ENCODE assay signal across 2 cellular contexts in the genomic region with DNA sequence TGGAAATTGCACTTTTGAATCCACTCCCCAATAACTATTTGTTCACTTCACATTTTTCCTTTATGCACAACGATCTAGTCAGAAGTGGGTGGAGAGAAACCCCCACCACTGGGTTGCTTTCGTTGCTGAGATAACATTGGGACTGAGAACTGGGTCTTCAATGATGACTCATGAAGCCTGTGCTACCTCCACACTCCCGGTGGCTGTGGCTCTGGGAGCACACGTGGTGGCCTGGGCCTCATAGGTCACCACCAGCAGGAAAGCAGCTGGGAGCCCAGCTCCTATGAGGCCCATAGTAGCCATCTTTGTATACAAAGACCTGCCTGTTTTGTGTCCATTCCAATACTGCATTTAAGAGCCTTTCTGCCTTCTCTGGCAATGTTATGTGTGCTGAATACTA.
TF ChIP-seq lines count a peak whose summit lies in the region.

No MANE protein-coding gene starts in this region.

TF ChIP-seq in HEK293, 187 proteins besides CTCF, POLR2A, EP300 and RAD21 (continued from another document):
- TF ChIP-seq, protein P1, sequence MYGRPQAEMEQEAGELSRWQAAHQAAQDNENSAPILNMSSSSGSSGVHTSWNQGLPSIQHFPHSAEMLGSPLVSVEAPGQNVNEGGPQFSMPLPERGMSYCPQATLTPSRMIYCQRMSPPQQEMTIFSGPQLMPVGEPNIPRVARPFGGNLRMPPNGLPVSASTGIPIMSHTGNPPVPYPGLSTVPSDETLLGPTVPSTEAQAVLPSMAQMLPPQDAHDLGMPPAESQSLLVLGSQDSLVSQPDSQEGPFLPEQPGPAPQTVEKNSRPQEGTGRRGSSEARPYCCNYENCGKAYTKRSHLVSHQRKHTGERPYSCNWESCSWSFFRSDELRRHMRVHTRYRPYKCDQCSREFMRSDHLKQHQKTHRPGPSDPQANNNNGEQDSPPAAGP (tag by site-specific recombination; IDR thresholded peaks at IDR 0.05) = no peak
- TF ChIP-seq ZNF335 (tag by site-specific recombination; conservative IDR thresholded peaks at IDR 0.05) (0 out of 2 replicates have a peak, but pooled peaks have one; percentile 18), ZIC2 (tag by site-specific recombination; IDR thresholded peaks at IDR 0.05) (0 out of 2 replicates have a peak, but pooled peaks have one; percentile 14)

TF ChIP-seq in K562, 482 proteins besides CTCF, POLR2A, EP300 and RAD21 (continued from another document):
- TF ChIP-seq, protein P2, sequence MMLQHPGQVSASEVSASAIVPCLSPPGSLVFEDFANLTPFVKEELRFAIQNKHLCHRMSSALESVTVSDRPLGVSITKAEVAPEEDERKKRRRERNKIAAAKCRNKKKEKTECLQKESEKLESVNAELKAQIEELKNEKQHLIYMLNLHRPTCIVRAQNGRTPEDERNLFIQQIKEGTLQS (IDR thresholded peaks at IDR 0.05) = peak; percentile 69
- TF ChIP-seq, protein P2 (CRISPR knock-in tag; conservative IDR thresholded peaks at IDR 0.05) = no peak
- TF ChIP-seq MGA (IDR thresholded peaks at IDR 0.05) (peak; percentile 71), ZNF41 (CRISPR knock-in tag; conservative IDR thresholded peaks at IDR 0.05) (no peak), MNT (conservative IDR thresholded peaks at IDR 0.05) (peak in 1 of 2 experiments; percentile 38; a peak in 1 of 4 replicates), L3MBTL2 (IDR thresholded peaks at IDR 0.05) (peak; percentile 59), JUN (IDR thresholded peaks at IDR 0.05; ENCODE audit: borderline replicate concordance, low read depth, low read length) (peak; percentile 50; the same call in 1 of the 2 replicates), JUN (CRISPR knock-in tag; IDR thresholded peaks at IDR 0.05; ENCODE audit: borderline replicate concordance) (no peak), FOSL1 (tag; conservative IDR thresholded peaks at IDR 0.05) (0 out of 2 replicates have a peak, but pooled peaks have one; percentile 39), YY1 (IDR thresholded peaks at IDR 0.05; ENCODE audit: borderline replicate concordance in 1 of 3, control insufficient read depth in 1 of 3, extremely low read depth in 1 of 3, insufficient read depth in 3 of 3, insufficient read length in 1 of 3, insufficient replicate concordance in 2 of 3, low read depth in 1 of 3, low read length in 2 of 3) (peak in 1 of 3 experiments; percentile 48)
- TF ChIP-seq, protein P3, sequence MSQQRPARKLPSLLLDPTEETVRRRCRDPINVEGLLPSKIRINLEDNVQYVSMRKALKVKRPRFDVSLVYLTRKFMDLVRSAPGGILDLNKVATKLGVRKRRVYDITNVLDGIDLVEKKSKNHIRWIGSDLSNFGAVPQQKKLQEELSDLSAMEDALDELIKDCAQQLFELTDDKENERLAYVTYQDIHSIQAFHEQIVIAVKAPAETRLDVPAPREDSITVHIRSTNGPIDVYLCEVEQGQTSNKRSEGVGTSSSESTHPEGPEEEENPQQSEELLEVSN (IDR thresholded peaks at IDR 0.05; ENCODE audit: borderline replicate concordance in 1 of 2, extremely low read depth in 1 of 2, insufficient read depth in 1 of 2, insufficient read length in 1 of 2, low read depth in 1 of 2, low read length in 1 of 2, poor library complexity in 1 of 2, severe bottlenecking in 1 of 2) = peak; percentile 24 to 61
- TF ChIP-seq, protein P4, sequence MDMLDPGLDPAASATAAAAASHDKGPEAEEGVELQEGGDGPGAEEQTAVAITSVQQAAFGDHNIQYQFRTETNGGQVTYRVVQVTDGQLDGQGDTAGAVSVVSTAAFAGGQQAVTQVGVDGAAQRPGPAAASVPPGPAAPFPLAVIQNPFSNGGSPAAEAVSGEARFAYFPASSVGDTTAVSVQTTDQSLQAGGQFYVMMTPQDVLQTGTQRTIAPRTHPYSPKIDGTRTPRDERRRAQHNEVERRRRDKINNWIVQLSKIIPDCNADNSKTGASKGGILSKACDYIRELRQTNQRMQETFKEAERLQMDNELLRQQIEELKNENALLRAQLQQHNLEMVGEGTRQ (CRISPR knock-in tag; IDR thresholded peaks at IDR 0.05) = peak; percentile 35; the same call in 1 of the 2 replicates
- TF ChIP-seq, protein P5, sequence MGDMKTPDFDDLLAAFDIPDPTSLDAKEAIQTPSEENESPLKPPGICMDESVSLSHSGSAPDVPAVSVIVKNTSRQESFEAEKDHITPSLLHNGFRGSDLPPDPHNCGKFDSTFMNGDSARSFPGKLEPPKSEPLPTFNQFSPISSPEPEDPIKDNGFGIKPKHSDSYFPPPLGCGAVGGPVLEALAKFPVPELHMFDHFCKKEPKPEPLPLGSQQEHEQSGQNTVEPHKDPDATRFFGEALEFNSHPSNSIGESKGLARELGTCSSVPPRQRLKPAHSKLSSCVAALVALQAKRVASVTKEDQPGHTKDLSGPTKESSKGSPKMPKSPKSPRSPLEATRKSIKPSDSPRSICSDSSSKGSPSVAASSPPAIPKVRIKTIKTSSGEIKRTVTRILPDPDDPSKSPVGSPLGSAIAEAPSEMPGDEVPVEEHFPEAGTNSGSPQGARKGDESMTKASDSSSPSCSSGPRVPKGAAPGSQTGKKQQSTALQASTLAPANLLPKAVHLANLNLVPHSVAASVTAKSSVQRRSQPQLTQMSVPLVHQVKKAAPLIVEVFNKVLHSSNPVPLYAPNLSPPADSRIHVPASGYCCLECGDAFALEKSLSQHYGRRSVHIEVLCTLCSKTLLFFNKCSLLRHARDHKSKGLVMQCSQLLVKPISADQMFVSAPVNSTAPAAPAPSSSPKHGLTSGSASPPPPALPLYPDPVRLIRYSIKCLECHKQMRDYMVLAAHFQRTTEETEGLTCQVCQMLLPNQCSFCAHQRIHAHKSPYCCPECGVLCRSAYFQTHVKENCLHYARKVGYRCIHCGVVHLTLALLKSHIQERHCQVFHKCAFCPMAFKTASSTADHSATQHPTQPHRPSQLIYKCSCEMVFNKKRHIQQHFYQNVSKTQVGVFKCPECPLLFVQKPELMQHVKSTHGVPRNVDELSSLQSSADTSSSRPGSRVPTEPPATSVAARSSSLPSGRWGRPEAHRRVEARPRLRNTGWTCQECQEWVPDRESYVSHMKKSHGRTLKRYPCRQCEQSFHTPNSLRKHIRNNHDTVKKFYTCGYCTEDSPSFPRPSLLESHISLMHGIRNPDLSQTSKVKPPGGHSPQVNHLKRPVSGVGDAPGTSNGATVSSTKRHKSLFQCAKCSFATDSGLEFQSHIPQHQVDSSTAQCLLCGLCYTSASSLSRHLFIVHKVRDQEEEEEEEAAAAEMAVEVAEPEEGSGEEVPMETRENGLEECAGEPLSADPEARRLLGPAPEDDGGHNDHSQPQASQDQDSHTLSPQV (IDR thresholded peaks at IDR 0.05) = peak; percentile 17; the same call in 1 of the 2 replicates
TF ChIP-seq in K562: peak in this region for 11.
